1 cellular context compared by ENCODE assay signal in genomic region chr17:39244016-39244599, GRCh38.
TF ChIP-seq lines count a peak whose summit lies in the region.

No MANE protein-coding gene starts in this region.

TF ChIP-seq in GM23338, 12 proteins besides CTCF, POLR2A, EP300 and RAD21 (continued from another document):
- TF ChIP-seq EZH2phosphoT487 (IDR thresholded peaks at IDR 0.05; ENCODE audit: unreplicated experiment) (no peak), NANOG (IDR thresholded peaks at IDR 0.05; ENCODE audit: borderline replicate concordance) (no peak), STAT1 (IDR thresholded peaks at IDR 0.05; ENCODE audit: unreplicated experiment) (no peak), REST (IDR thresholded peaks at IDR 0.05; ENCODE audit: unreplicated experiment) (no peak), POLR2AphosphoS5 (IDR thresholded peaks at IDR 0.05; ENCODE audit: low read depth) (no peak), EZH2 (IDR thresholded peaks at IDR 0.05; ENCODE audit: low read depth, unreplicated experiment) (no peak)
